ENCODE assay signal across 8 cellular contexts in genomic region chr21:29190920-29191319, GRCh38.
DNase-seq lines count a peak whose midpoint lies in the region; ATAC-seq lines count a peak whose summit lies in the region.
"Had no signal": no experiment of that assay in that cellular context is flagged by ENCODE, and none has a peak within 500 bp of the region (broad histone marks: within the 10 kb centered on the region; RNA-seq: fewer than 3 reads in every experiment).

No MANE protein-coding gene starts in this region.

- ATAC-seq in HG03342 (IDR thresholded peaks at IDR 0.05; ENCODE audit: unreplicated experiment) = no peak

- intact Hi-C loops in head of caudate nucleus (cut with DNase I) = no loop called here

- DNase-seq in DMS 273 (lab: John Stamatoyannopoulos, UW; ENCODE audit: unreplicated experiment) (peak; percentile 81), M059J (ENCODE audit: low read depth) (peak; percentile 22), fibroblast of gingiva (ENCODE audit: low read depth) (peak; percentile 90), renal cortical epithelial cell (ENCODE audit: low read depth) (peak; percentile 86), head of caudate nucleus (no peak), NCI-H2227 treated with DMSO at 0.1 percent for 48 hours (lab: John Stamatoyannopoulos, UW) (no peak)
- DNase-seq: islet precursor cell had no signal

Comparison
In these comparisons a context has a peak if more than half of its experiments do, and no peak if none do; other contexts are left out.
1. DNase-seq: peak in DMS 273 (single experiment), M059J (single experiment), fibroblast of gingiva (single experiment) and renal cortical epithelial cell (single experiment); none in head of caudate nucleus (0 of 42) and NCI-H2227 treated with DMSO at 0.1 percent for 48 hours (single experiment).